Comparison of ENCODE assay signal across 19 cellular contexts in the genomic region with DNA sequence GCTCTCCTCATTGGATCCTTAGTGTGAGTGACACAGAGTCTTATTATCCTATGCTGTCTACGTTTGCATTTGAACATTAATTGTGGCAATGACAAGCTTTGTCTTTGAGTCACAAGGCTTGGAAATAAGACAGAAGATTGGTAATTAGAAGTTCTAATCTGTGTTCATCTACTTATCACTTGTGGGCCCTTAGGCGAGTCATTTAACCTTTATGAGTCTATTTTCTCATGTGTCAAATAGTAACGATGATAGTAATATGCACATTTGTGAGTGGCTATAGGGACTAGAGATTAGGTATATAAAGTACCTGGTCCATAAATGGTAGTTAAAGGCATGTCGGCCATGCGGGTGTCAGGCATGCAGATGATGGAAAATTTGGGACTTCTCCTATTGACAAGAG.
DNase-seq lines count a peak whose midpoint lies in the region; ATAC-seq and TF ChIP-seq lines count a peak whose summit lies in the region.
"Had no signal": no experiment of that assay in that cellular context is flagged by ENCODE, and none has a peak within 500 bp of the region (broad histone marks: within the 10 kb centered on the region; RNA-seq: fewer than 3 reads in every experiment).

No MANE protein-coding gene starts in this region.

- no peak overlapping the region for H2AFZ ChIP-seq in SK-N-SH (ENCODE audit: low read depth)

- H3K79me2 ChIP-seq in SK-N-SH (ENCODE audit: insufficient read depth), result no peaks in the 10 kb centered on the region

- TF ChIP-seq CTCF in neutrophil (IDR thresholded peaks at IDR 0.05), result no peak
- no peak for TF ChIP-seq CTCF in SK-N-SH (IDR thresholded peaks at IDR 0.05)

- H3F3A ChIP-seq in SK-N-SH (replicated peaks; ENCODE audit: insufficient read depth), result no peaks in the 10 kb centered on the region

- H3K4me3 Mint-ChIP-seq in activated naive CD4-positive, alpha-beta T cell treated with anti-CD3 and anti-CD28 coated beads, Interleukin-2, amount 10 ng/mL, durations not matched to agents 7 days and 5 days, result no peak overlapping the region
- H3K4me3 Mint-ChIP-seq: mesothelial cell of epicardium; naive thymus-derived CD8-positive, alpha-beta T cell; T-helper 17 cell had no signal

- no peak overlapping the region for H3K4me2 ChIP-seq in SK-N-SH

- no peak overlapping the region for H3K9ac ChIP-seq in SK-N-SH

- no peaks in the 10 kb centered on the region for H4K20me1 ChIP-seq in SK-N-SH (ENCODE audit: insufficient read depth)

- H3K27ac ChIP-seq in SJSA1, result peak overlapping the region; percentile 75; the same call in 1 of the 2 replicates
- H3K27ac ChIP-seq in neutrophil, result peak overlapping the region; percentile 87
- no peak overlapping the region for H3K27ac ChIP-seq in SK-N-SH (ENCODE audit: low read depth in 2 of 2, low read length in 1 of 2)

- H3K9me2 ChIP-seq in SK-N-SH, result no peaks in the 10 kb centered on the region

- no peak for DNase-seq in activated naive CD4-positive, alpha-beta T cell treated with anti-CD3 and anti-CD28 coated beads, Interleukin-2, amount 50 U/mL, for 72 hours (ENCODE audit: low spot score in 2 of 2)
- DNase-seq in activated naive CD4-positive, alpha-beta T cell treated with anti-CD3 and anti-CD28 coated beads, Interleukin-2, amount 10 ng/mL, durations not matched to agents 7 days and 5 days, result no peak
- DNase-seq in SJSA1 (ENCODE audit: low read depth in 1 of 2, low spot score in 2 of 2) (no peak), SK-N-SH (no peak), erythroblast (lab: John Stamatoyannopoulos, UW) (no peak), EL (no peak)
- DNase-seq: activated effector memory CD4-positive, alpha-beta T cell treated with anti-CD3 and anti-CD28 coated beads, Interleukin-2, amount 50 U/mL, for 16 hours; effector memory CD4-positive, alpha-beta T cell; islet precursor cell; naive thymus-derived CD8-positive, alpha-beta T cell; NCI-H1436; NCI-H446 treated with DMSO at 0.1 percent for 48 hours; NCI-H82; retina; RPMI8226; T-helper 17 cell had no signal

- H3K27ac Mint-ChIP-seq in activated naive CD4-positive, alpha-beta T cell treated with anti-CD3 and anti-CD28 coated beads, Interleukin-2, amount 50 U/mL, for 72 hours, result peak overlapping the region in 1 of 2 donors; percentile 27
- H3K27ac Mint-ChIP-seq in activated naive CD4-positive, alpha-beta T cell treated with anti-CD3 and anti-CD28 coated beads, Interleukin-2, amount 10 ng/mL, durations not matched to agents 7 days and 5 days, result no peak overlapping the region
- H3K27ac Mint-ChIP-seq: mesothelial cell of epicardium, T-helper 17 cell had no signal

- no peak for TF ChIP-seq EP300 in SK-N-SH (IDR thresholded peaks at IDR 0.05; ENCODE audit: borderline replicate concordance in 1 of 2, low read depth in 1 of 2, low read length in 1 of 2)

- H3K27me3 ChIP-seq in SJSA1 (replicated peaks), result no peaks in the 10 kb centered on the region
- no peaks in the 10 kb centered on the region for H3K27me3 ChIP-seq in neutrophil
- no peaks in the 10 kb centered on the region for H3K27me3 ChIP-seq in SK-N-SH (ENCODE audit: insufficient read depth)

- ATAC-seq in activated naive CD4-positive, alpha-beta T cell treated with anti-CD3 and anti-CD28 coated beads, Interleukin-2, amount 50 U/mL, for 72 hours, result peak; percentile 72 to 76
- ATAC-seq: naive thymus-derived CD8-positive, alpha-beta T cell; T-helper 17 cell had no signal

- no peaks in the 10 kb centered on the region for H3K36me3 Mint-ChIP-seq in activated naive CD4-positive, alpha-beta T cell treated with anti-CD3 and anti-CD28 coated beads, Interleukin-2, amount 50 U/mL, for 72 hours
- H3K36me3 Mint-ChIP-seq in activated naive CD4-positive, alpha-beta T cell treated with anti-CD3 and anti-CD28 coated beads, Interleukin-2, amount 10 ng/mL, durations not matched to agents 7 days and 5 days, result no peaks in the 10 kb centered on the region
- H3K36me3 Mint-ChIP-seq: mesothelial cell of epicardium; naive thymus-derived CD8-positive, alpha-beta T cell had no signal

- H3K4me3 ChIP-seq in SJSA1 (no peak overlapping the region), neutrophil (ENCODE audit: low read depth in 1 of 2, low read length in 1 of 2) (peak overlapping the region in 1 of 2 experiments; percentile 55), SK-N-SH (ENCODE audit: low read depth in 2 of 2, low read length in 1 of 2) (no peak overlapping the region)
- H3K4me3 ChIP-seq: SK-N-MC had no signal

- peaks cover 26% of the 10 kb centered on the region for H3K27me3 Mint-ChIP-seq in activated naive CD4-positive, alpha-beta T cell treated with anti-CD3 and anti-CD28 coated beads, Interleukin-2, amount 10 ng/mL, durations not matched to agents 7 days and 5 days
- H3K27me3 Mint-ChIP-seq: T-helper 17 cell had no signal

- peaks cover 33% of the 10 kb centered on the region for H3K4me1 Mint-ChIP-seq in activated naive CD4-positive, alpha-beta T cell treated with anti-CD3 and anti-CD28 coated beads, Interleukin-2, amount 10 ng/mL, durations not matched to agents 7 days and 5 days

- 90% methylated on average over 5 of the region's 5 CpGs for WGBS in SK-N-SH (ENCODE audit: low lambda C conversion rate)

- no peak for TF ChIP-seq RAD21 in SK-N-SH (IDR thresholded peaks at IDR 0.05; ENCODE audit: low read length)

- POLR2A ChIA-PET in SK-N-SH (lab: Yijun Ruan, JAX), result no interaction called here

- H3K36me3 ChIP-seq in SJSA1 (no peaks in the 10 kb centered on the region), neutrophil (no peaks in the 10 kb centered on the region), SK-N-SH (replicated peaks in 1 of 2; ENCODE audit: control insufficient read depth in 1 of 2, insufficient read depth in 2 of 2, low read length in 1 of 2) (no peaks in the 10 kb centered on the region)

- TF ChIP-seq POLR2A in erythroblast (IDR thresholded peaks at IDR 0.05; ENCODE audit: low read length), result no peak

- H3K9me3 ChIP-seq in SJSA1 (replicated peaks) (no peaks in the 10 kb centered on the region), neutrophil (no peaks in the 10 kb centered on the region), SK-N-SH (no peaks in the 10 kb centered on the region)

- H3K9me3 Mint-ChIP-seq in activated naive CD4-positive, alpha-beta T cell treated with anti-CD3 and anti-CD28 coated beads, Interleukin-2, amount 50 U/mL, for 72 hours, result no peaks in the 10 kb centered on the region
- no peaks in the 10 kb centered on the region for H3K9me3 Mint-ChIP-seq in activated naive CD4-positive, alpha-beta T cell treated with anti-CD3 and anti-CD28 coated beads, Interleukin-2, amount 10 ng/mL, durations not matched to agents 7 days and 5 days
- H3K9me3 Mint-ChIP-seq: mesothelial cell of epicardium; naive thymus-derived CD8-positive, alpha-beta T cell had no signal

- peaks cover 30% of the 10 kb centered on the region for H3K4me1 ChIP-seq in SJSA1 (replicated peaks)
- peaks cover 21 to 25% of the 10 kb centered on the region in 2 experiments for H3K4me1 ChIP-seq in neutrophil (ENCODE audit: control insufficient read depth in 1 of 2, insufficient read depth in 1 of 2, low read depth in 1 of 2, low read length in 1 of 2)
- H3K4me1 ChIP-seq in SK-N-SH (ENCODE audit: control insufficient read depth in 1 of 2, insufficient read depth in 2 of 2, low read depth in 1 of 2, low read length in 1 of 2), result peaks cover 0 to 5% of the 10 kb centered on the region in 2 experiments; a peak in 3 of 4 replicates

- CTCF ChIA-PET in activated naive CD4-positive, alpha-beta T cell treated with anti-CD3 and anti-CD28 coated beads, Interleukin-2, amount 10 ng/mL, durations not matched to agents 7 days and 5 days (lab: Charles Lee), result interaction anchor here (1.3 to 3.9 kb wide), 5 partner anchors 102 to 590 kb away, joined by 3 to 23 read pairs (median 5); no protein-coding TSS in a partner anchor
- CTCF ChIA-PET in SK-N-SH (lab: Yijun Ruan, JAX), result interaction anchor here (1.0 kb wide), 1 partner anchor 590 kb away, joined by 4 read pairs; no protein-coding TSS in a partner anchor

TF ChIP-seq in SK-N-SH, 30 proteins besides CTCF, POLR2A, EP300 and RAD21:
- no peak for TF ChIP-seq TAF1 (IDR thresholded peaks at IDR 0.05; ENCODE audit: borderline replicate concordance, low read depth, low read length)
- TF ChIP-seq, protein P1, sequence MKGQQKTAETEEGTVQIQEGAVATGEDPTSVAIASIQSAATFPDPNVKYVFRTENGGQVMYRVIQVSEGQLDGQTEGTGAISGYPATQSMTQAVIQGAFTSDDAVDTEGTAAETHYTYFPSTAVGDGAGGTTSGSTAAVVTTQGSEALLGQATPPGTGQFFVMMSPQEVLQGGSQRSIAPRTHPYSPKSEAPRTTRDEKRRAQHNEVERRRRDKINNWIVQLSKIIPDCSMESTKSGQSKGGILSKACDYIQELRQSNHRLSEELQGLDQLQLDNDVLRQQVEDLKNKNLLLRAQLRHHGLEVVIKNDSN (IDR thresholded peaks at IDR 0.05; ENCODE audit: borderline replicate concordance, low read depth), result no peak
- TF ChIP-seq SIN3A (IDR thresholded peaks at IDR 0.05; ENCODE audit: borderline replicate concordance, low read depth, low read length), result no peak
- TF ChIP-seq GATA2 (CRISPR knock-in tag; IDR thresholded peaks at IDR 0.05), result no peak
- no peak for TF ChIP-seq TEAD4 (IDR thresholded peaks at IDR 0.05; ENCODE audit: borderline replicate concordance, insufficient read depth)
- no peak for TF ChIP-seq YY1 (IDR thresholded peaks at IDR 0.05; ENCODE audit: low read depth)
- TF ChIP-seq MEF2A (IDR thresholded peaks at IDR 0.05; ENCODE audit: borderline replicate concordance, low read depth), result no peak
- TF ChIP-seq, protein P2, sequence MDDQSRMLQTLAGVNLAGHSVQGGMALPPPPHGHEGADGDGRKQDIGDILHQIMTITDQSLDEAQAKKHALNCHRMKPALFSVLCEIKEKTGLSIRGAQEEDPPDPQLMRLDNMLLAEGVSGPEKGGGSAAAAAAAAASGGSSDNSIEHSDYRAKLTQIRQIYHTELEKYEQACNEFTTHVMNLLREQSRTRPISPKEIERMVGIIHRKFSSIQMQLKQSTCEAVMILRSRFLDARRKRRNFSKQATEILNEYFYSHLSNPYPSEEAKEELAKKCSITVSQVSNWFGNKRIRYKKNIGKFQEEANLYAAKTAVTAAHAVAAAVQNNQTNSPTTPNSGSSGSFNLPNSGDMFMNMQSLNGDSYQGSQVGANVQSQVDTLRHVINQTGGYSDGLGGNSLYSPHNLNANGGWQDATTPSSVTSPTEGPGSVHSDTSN (IDR thresholded peaks at IDR 0.05), result no peak
- no peak for TF ChIP-seq MXI1 (IDR thresholded peaks at IDR 0.05; ENCODE audit: low read depth, low read length)
- no peak for TF ChIP-seq TCF12 (IDR thresholded peaks at IDR 0.05)

Comparison
In these comparisons a context has a peak if more than half of its experiments do, and no peak if none do; other contexts are left out.
1. H3K27ac ChIP-seq: peak in SJSA1 (single experiment) and neutrophil (single experiment); none in SK-N-SH (0 of 2).